In genomic region chr5:1651971-1652872, GRCh38 we compare ENCODE assay signal across 1 cellular context.
TF ChIP-seq lines count a peak whose summit lies in the region.

No MANE protein-coding gene starts in this region.

TF ChIP-seq in IMR-90, 13 proteins besides CTCF, POLR2A, EP300 and RAD21 (continued from another document):
- TF ChIP-seq RFX5 (IDR thresholded peaks at IDR 0.05; ENCODE audit: low read depth, low read length) (no peak), MXI1 (IDR thresholded peaks at IDR 0.05; ENCODE audit: borderline replicate concordance, low read depth, low read length) (no peak), CEBPB (IDR thresholded peaks at IDR 0.05; ENCODE audit: low read depth, low read length) (no peak)
TF ChIP-seq in IMR-90: peak in this region for 0.
